ENCODE assay signal across 16 cellular contexts in the genomic region with DNA sequence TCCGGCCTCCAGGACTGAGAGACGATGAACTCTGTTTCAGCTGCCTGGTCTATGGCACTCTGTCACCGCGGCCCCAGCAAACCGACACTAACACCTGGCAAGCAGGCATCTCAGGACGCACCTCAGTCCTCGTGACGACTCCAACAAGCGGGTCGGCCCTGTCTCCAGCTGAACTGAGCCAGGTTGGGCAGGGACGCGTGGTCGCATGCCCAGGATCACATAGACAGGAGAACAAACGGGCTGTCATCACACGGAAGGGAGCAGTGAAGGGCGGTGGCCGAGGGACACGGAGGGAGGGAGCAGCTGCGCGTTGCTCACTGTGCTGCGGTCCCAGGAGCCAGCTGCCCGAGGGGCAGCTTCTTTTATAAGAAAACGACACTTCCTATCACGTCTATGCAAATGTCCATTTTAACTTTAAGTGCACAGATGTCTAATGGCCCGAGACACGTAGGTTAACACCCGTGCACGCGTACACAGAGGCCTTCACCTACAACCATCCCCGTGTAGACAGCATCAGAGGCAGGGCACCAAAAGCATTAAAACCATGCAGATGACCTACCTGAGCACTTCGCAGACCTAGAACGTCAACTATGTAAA. TPM values are rescaled to one million over a fixed set of nuclear protein-coding genes. Genes with fewer than 3 reads are reported as not detected.
DNase-seq lines count a peak whose midpoint lies in the region; ATAC-seq and TF ChIP-seq lines count a peak whose summit lies in the region.
"Had no signal": no experiment of that assay in that cellular context is flagged by ENCODE, and none has a peak within 500 bp of the region (broad histone marks: within the 10 kb centered on the region; RNA-seq: fewer than 3 reads in every experiment).

No MANE protein-coding gene starts in this region.

- H3K9me3 ChIP-seq in BLaER1 treated with 17β-estradiol and CSF1 and Interleukin-3, amounts not matched to agents 10 nM and 100 nM (replicated peaks in 1 of 11), result no peaks in the 10 kb centered on the region
- H3K9me3 ChIP-seq in Karpas-422 (ENCODE audit: low read length), result no peaks in the 10 kb centered on the region
- no peaks in the 10 kb centered on the region for H3K9me3 ChIP-seq in endodermal cell (ENCODE audit: control insufficient read depth, low read length)
- H3K9me3 ChIP-seq: adrenal gland, MG63, neutrophil had no signal

- H2AFZ ChIP-seq in Karpas-422 (ENCODE audit: low read length), result no peak overlapping the region

- peak overlapping the region; percentile 73 for H3K27ac Mint-ChIP-seq in endodermal cell
- peak overlapping the region; percentile 36 for H3K27ac Mint-ChIP-seq in neural crest cell (ENCODE audit: unreplicated experiment)

- no peaks in the 10 kb centered on the region for H3K27me3 ChIP-seq in BLaER1 treated with 17β-estradiol and CSF1 and Interleukin-3, amounts not matched to agents 10 nM and 100 nM
- no peaks in the 10 kb centered on the region for H3K27me3 ChIP-seq in Karpas-422 (ENCODE audit: low read length)
- no peaks in the 10 kb centered on the region for H3K27me3 ChIP-seq in endodermal cell (ENCODE audit: control insufficient read depth, insufficient read depth, low read length, poor library complexity, severe bottlenecking)
- H3K27me3 ChIP-seq: adrenal gland, MG63, neutrophil had no signal

- no peaks in the 10 kb centered on the region for H3K9me2 ChIP-seq in Karpas-422 (replicated peaks; ENCODE audit: insufficient read depth, low read length)

- H3K4me2 ChIP-seq in BLaER1 treated with 17β-estradiol and CSF1 and Interleukin-3, amounts not matched to agents 10 nM and 100 nM, result peak overlapping the region; percentile 81 to 97 (median 91)
- H3K4me2 ChIP-seq in Karpas-422 (ENCODE audit: low read depth, low read length, poor library complexity, severe bottlenecking), result peak overlapping the region; percentile 63
- H3K4me2 ChIP-seq: smooth muscle cell had no signal

- peaks cover 64 to 90% (median 85%) of the 10 kb centered on the region in 11 experiments for H4K20me1 ChIP-seq in BLaER1 treated with 17β-estradiol and CSF1 and Interleukin-3, amounts not matched to agents 10 nM and 100 nM
- peaks cover 65% of the 10 kb centered on the region for H4K20me1 ChIP-seq in Karpas-422 (ENCODE audit: insufficient read depth, low read depth, low read length)

- peaks cover 73 to 90% (median 84%) of the 10 kb centered on the region in 10 experiments for H3K4me1 ChIP-seq in BLaER1 treated with 17β-estradiol and CSF1 and Interleukin-3, amounts not matched to agents 10 nM and 100 nM
- peaks cover 31% of the 10 kb centered on the region for H3K4me1 ChIP-seq in Karpas-422 (ENCODE audit: low read length)
- H3K4me1 ChIP-seq in endodermal cell (ENCODE audit: control insufficient read depth, insufficient read depth, low read length), result no peaks in the 10 kb centered on the region

- H3K36me3 Mint-ChIP-seq in endodermal cell (ENCODE audit: low read depth) (peaks cover 29% of the 10 kb centered on the region), neural crest cell (ENCODE audit: low read depth) (peaks cover 12% of the 10 kb centered on the region)

- peak overlapping the region in 1 of 10 experiments; percentile 44; a peak in 1 of 20 replicates for H3K4me3 ChIP-seq in BLaER1 treated with 17β-estradiol and CSF1 and Interleukin-3, amounts not matched to agents 10 nM and 100 nM
- H3K4me3 ChIP-seq in Karpas-422 (ENCODE audit: low read length), result no peak overlapping the region
- H3K4me3 ChIP-seq in endodermal cell (ENCODE audit: low read length), result no peak overlapping the region
- H3K4me3 ChIP-seq: adrenal gland, MG63, smooth muscle cell had no signal

- H3K27ac ChIP-seq in BLaER1 treated with 17β-estradiol and CSF1 and Interleukin-3, amounts not matched to agents 10 nM and 100 nM, result peak overlapping the region in 10 of 11 experiments; percentile 81 to 99 (median 88); a peak in 19 of 22 replicates
- H3K27ac ChIP-seq in Karpas-422 (ENCODE audit: low read length) (peak overlapping the region; percentile 81), endodermal cell (ENCODE audit: low read depth, low read length) (peak overlapping the region; percentile 38)
- H3K27ac ChIP-seq: VCaP had no signal

- DNase-seq in Karpas-422 (peak; percentile 83), endodermal cell (no peak), neural crest cell (ENCODE audit: low read depth, low spot score) (no peak), activated gamma-delta T cell treated with Interleukin-2 at 50 U/mL for 16 hours (no peak), NCI-H69 (lab: John Stamatoyannopoulos, UW) (no peak)
- DNase-seq: activated CD8-positive, alpha-beta memory T cell treated with anti-CD3 and anti-CD28 coated beads, Interleukin-2, amount 50 U/mL, for 4 hours; adrenal gland; MG63 had no signal

- H3K4me3 Mint-ChIP-seq in endodermal cell, result no peak overlapping the region
- H3K4me3 Mint-ChIP-seq in neural crest cell, result no peak overlapping the region

- WGBS in endodermal cell (ENCODE audit: insufficient coverage in 1 of 2, insufficient read length in 1 of 2), 2 experiments, result 92 to 94% methylated on average over 32 of the region's 32 CpGs

- TF ChIP-seq CTCF in endodermal cell (conservative IDR thresholded peaks at IDR 0.05) (no peak), neural crest cell (conservative IDR thresholded peaks at IDR 0.05) (no peak)

- H3K79me2 ChIP-seq in Karpas-422 (ENCODE audit: low read length), result peaks cover 87% of the 10 kb centered on the region

- H3K36me3 ChIP-seq in BLaER1 treated with 17β-estradiol and CSF1 and Interleukin-3, amounts not matched to agents 10 nM and 100 nM, result peaks cover 9 to 55% (median 44%) of the 10 kb centered on the region in 11 experiments
- H3K36me3 ChIP-seq in Karpas-422 (ENCODE audit: insufficient read depth, low read length), result no peaks in the 10 kb centered on the region
- peaks cover 17% of the 10 kb centered on the region for H3K36me3 ChIP-seq in endodermal cell (ENCODE audit: control insufficient read depth, insufficient read depth, low read length)
- H3K36me3 ChIP-seq: adrenal gland had no signal

- no peak for ATAC-seq in GM21390 (IDR thresholded peaks at IDR 0.05; ENCODE audit: unreplicated experiment)
- ATAC-seq in HG03469 (IDR thresholded peaks at IDR 0.05; ENCODE audit: unreplicated experiment), result no peak
- ATAC-seq: left lobe of liver had no signal

- no peaks in the 10 kb centered on the region for H3K9me3 Mint-ChIP-seq in endodermal cell
- H3K9me3 Mint-ChIP-seq in neural crest cell, result no peaks in the 10 kb centered on the region

- peak overlapping the region in 10 of 11 experiments; percentile 73 to 86 (median 80); a peak in 19 of 22 replicates for H3K9ac ChIP-seq in BLaER1 treated with 17β-estradiol and CSF1 and Interleukin-3, amounts not matched to agents 10 nM and 100 nM
- H3K9ac ChIP-seq in Karpas-422 (ENCODE audit: low read length) (peak overlapping the region; percentile 35; the same call in 1 of the 2 replicates), endodermal cell (ENCODE audit: extremely low read depth, low read length, poor library complexity, severe bottlenecking) (no peak overlapping the region)

- no peaks in the 10 kb centered on the region for H3K27me3 Mint-ChIP-seq in endodermal cell (ENCODE audit: insufficient read depth)
- no peaks in the 10 kb centered on the region for H3K27me3 Mint-ChIP-seq in neural crest cell (ENCODE audit: low read depth)

- H3K4me1 Mint-ChIP-seq in endodermal cell, result no peaks in the 10 kb centered on the region
- peaks cover 14% of the 10 kb centered on the region for H3K4me1 Mint-ChIP-seq in neural crest cell

RNA-seq across cellular contexts. Expression of gene SGTA, which starts 8.9 kb away (rescaled TPM):
- 31.2 and 55.8 TPM in 2 replicates for total RNA-seq in Karpas-422 (2014; rRNA removed; shearing (Covaris generic); ENCODE audit: low replicate concordance)
- total RNA-seq in endodermal cell (10 to 100 TPM; 73.9 to 81.5 TPM), neural crest cell (89.9 and 95.1 TPM in 2 replicates)
- polyA plus RNA-seq in endodermal cell (2013, experiment 1 of 2), result 78.7 TPM
- 71.5 TPM for polyA plus RNA-seq in endodermal cell (2013, experiment 2 of 2)

RNA-seq across cellular contexts. Expression of gene THOP1, which starts 11.1 kb away (rescaled TPM):
- total RNA-seq in Karpas-422 (2014; rRNA removed; shearing (Covaris generic); ENCODE audit: low replicate concordance), result 57.0 and 148 TPM in 2 replicates
- total RNA-seq in endodermal cell, result 100 to 1,000 TPM; 130 to 170 TPM
- 85.8 TPM for polyA plus RNA-seq in endodermal cell (2013, experiment 1 of 2)
- polyA plus RNA-seq in endodermal cell (2013, experiment 2 of 2), result 77.0 TPM
- total RNA-seq in neural crest cell, result 171 and 173 TPM in 2 replicates

RNA-seq across cellular contexts. Expression of gene SLC39A3, which starts 34.4 kb away (rescaled TPM):
- 28.6 and 55.3 TPM in 2 replicates for total RNA-seq in Karpas-422 (2014; rRNA removed; shearing (Covaris generic); ENCODE audit: low replicate concordance)
- total RNA-seq in endodermal cell, result 10 to 100 TPM; 25.3 to 28.6 TPM
- polyA plus RNA-seq in endodermal cell (2013, experiment 1 of 2), result 25.1 TPM
- 22.5 TPM for polyA plus RNA-seq in endodermal cell (2013, experiment 2 of 2)
- total RNA-seq in neural crest cell, result 43.0 and 43.1 TPM in 2 replicates

RNA-seq across cellular contexts. Expression of gene ZNF554, which starts 45.5 kb away (rescaled TPM):
- 2.6 and 4.0 TPM in 2 replicates for total RNA-seq in Karpas-422 (2014; rRNA removed; shearing (Covaris generic); ENCODE audit: low replicate concordance)
- total RNA-seq in endodermal cell (1 to 10 TPM; 8.4 to 9.2 TPM), neural crest cell (8.6 and 9.0 TPM in 2 replicates)
- polyA plus RNA-seq in endodermal cell (2013, experiment 1 of 2), result 5.1 TPM
- polyA plus RNA-seq in endodermal cell (2013, experiment 2 of 2), result 4.7 TPM

RNA-seq across cellular contexts. Expression of gene DIRAS1, which starts 53.0 kb away (rescaled TPM):
- total RNA-seq in Karpas-422 (2014; rRNA removed; shearing (Covaris generic); ENCODE audit: low replicate concordance), result not detected in 2 replicates
- total RNA-seq in endodermal cell (1 to 10 TPM; 4.7 to 8.4 TPM), neural crest cell (19.9 and 24.4 TPM in 2 replicates)
- 10.9 TPM for polyA plus RNA-seq in endodermal cell (2013, experiment 1 of 2)
- 9.4 TPM for polyA plus RNA-seq in endodermal cell (2013, experiment 2 of 2)
- total RNA-seq: HT1080 had no signal
